1 cellular context compared by ENCODE assay signal in genomic region chr10:11824825-11825224, GRCh38.
TF ChIP-seq lines count a peak whose summit lies in the region.

No MANE protein-coding gene starts in this region.

TF ChIP-seq in WTC11, 78 proteins besides CTCF, POLR2A, EP300 and RAD21 (continued from another document):
- TF ChIP-seq TCF7 (CRISPR knock-in tag; IDR thresholded peaks at IDR 0.05; ENCODE audit: low read depth) (no peak), ZNF232 (CRISPR knock-in tag; IDR thresholded peaks at IDR 0.05) (no peak), SOX15 (CRISPR knock-in tag; IDR thresholded peaks at IDR 0.05) (no peak), HMGA2 (CRISPR knock-in tag; IDR thresholded peaks at IDR 0.05) (no peak), TP53 (CRISPR knock-in tag; IDR thresholded peaks at IDR 0.05) (no peak), IRF1 (CRISPR knock-in tag; IDR thresholded peaks at IDR 0.05) (no peak)
